15 cellular contexts compared by ENCODE assay signal in the genomic region with DNA sequence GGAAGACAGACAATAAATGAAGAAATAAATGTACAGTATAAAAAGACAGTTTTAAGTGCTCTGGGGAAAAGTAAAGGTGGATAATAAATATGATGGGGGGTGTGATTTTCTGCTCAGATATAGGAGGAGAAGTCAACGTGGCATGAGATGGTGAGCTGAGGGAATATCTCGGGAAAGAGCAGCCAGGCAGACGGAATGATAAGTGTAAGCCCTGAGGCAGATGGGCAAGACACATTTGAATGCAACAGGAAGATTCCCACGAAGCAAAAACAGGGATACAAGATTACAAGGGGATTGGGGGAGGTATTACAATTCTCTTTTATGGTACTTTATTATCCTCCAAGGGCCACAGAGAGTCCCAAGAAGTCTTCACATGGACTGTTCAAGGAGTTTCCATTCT. TPM values are rescaled to one million over a fixed set of nuclear protein-coding genes. Genes with fewer than 3 reads are reported as not detected.
DNase-seq lines count a peak whose midpoint lies in the region; ATAC-seq, FAIRE-seq and TF ChIP-seq lines count a peak whose summit lies in the region.
"Had no signal": no experiment of that assay in that cellular context is flagged by ENCODE, and none has a peak within 500 bp of the region (broad histone marks: within the 10 kb centered on the region; RNA-seq: fewer than 3 reads in every experiment).

No MANE protein-coding gene starts in this region.

- FAIRE-seq in A549 (lab: Jason Lieb, UNC), result no peak
- FAIRE-seq: GM12892 had no signal

- H4K91ac ChIP-seq in IMR-90 (ENCODE audit: insufficient read depth, low read depth, low read length), result peak overlapping the region; percentile 74; the same call in 1 of the 2 replicates

- H4K20me1 ChIP-seq in IMR-90 (ENCODE audit: insufficient read depth, low read length), result no peaks in the 10 kb centered on the region
- H4K20me1 ChIP-seq: BLaER1 treated with 17β-estradiol and CSF1 and Interleukin-3, amounts not matched to agents 10 nM and 100 nM had no signal

- H3K9me3 ChIP-seq in A549 (no peaks in the 10 kb centered on the region), IMR-90 (ENCODE audit: control insufficient read depth, insufficient read depth, low read length) (no peaks in the 10 kb centered on the region), esophagus squamous epithelium (no peaks in the 10 kb centered on the region)
- H3K9me3 ChIP-seq: BLaER1 treated with 17β-estradiol and CSF1 and Interleukin-3, amounts not matched to agents 10 nM and 100 nM had no signal

- no peak overlapping the region for H2AK9ac ChIP-seq in IMR-90 (replicated peaks; ENCODE audit: low read depth, low read length, poor library complexity)

- H3K4me1 ChIP-seq in A549, result peaks cover 98% of the 10 kb centered on the region
- H3K4me1 ChIP-seq in IMR-90 (ENCODE audit: control insufficient read depth, insufficient read depth, low read length), result peaks cover 22% of the 10 kb centered on the region
- H3K4me1 ChIP-seq in esophagus squamous epithelium, result peaks cover 0 to 42% (median 0%) of the 10 kb centered on the region in 3 donors

- H3K27me3 Mint-ChIP-seq in chondrocyte (ENCODE audit: low read depth), result no peaks in the 10 kb centered on the region
- H3K27me3 Mint-ChIP-seq in mesothelial cell of epicardium (ENCODE audit: low read depth), result no peaks in the 10 kb centered on the region

- H3K36me3 ChIP-seq in IMR-90 (ENCODE audit: control insufficient read depth, insufficient read depth, low read length) (no peaks in the 10 kb centered on the region), esophagus squamous epithelium (no peaks in the 10 kb centered on the region), brain microvascular endothelial cell (replicated peaks) (no peaks in the 10 kb centered on the region)
- H3K36me3 ChIP-seq: BLaER1 treated with 17β-estradiol and CSF1 and Interleukin-3, amounts not matched to agents 10 nM and 100 nM had no signal

- CTCF ChIA-PET in A549 (lab: Yijun Ruan, JAX) (no interaction called here), IMR-90 (lab: Yijun Ruan, JAX) (interaction anchor here (1.4 kb wide), 1 partner anchor 18 kb away, joined by 3 read pairs; no protein-coding TSS in a partner anchor)

- no peak overlapping the region for H3K9ac ChIP-seq in IMR-90 (ENCODE audit: low read depth, low read length)
- H3K9ac ChIP-seq: BLaER1 treated with 17β-estradiol and CSF1 and Interleukin-3, amounts not matched to agents 10 nM and 100 nM had no signal

- no peak for TF ChIP-seq EP300 in A549 (IDR thresholded peaks at IDR 0.05)

- H3K27ac Mint-ChIP-seq in chondrocyte (ENCODE audit: unreplicated experiment), result peak overlapping the region; percentile 74
- peak overlapping the region; percentile 91 for H3K27ac Mint-ChIP-seq in mesothelial cell of epicardium
- H3K27ac Mint-ChIP-seq: CD8-positive, alpha-beta memory T cell had no signal

- POLR2A ChIA-PET in A549 (lab: Yijun Ruan, JAX) (no interaction called here), IMR-90 (lab: Charles Lee; ENCODE audit: unreplicated experiment) (no interaction called here)

- H3K23ac ChIP-seq in IMR-90 (ENCODE audit: low read depth, low read length), result peak overlapping the region; percentile 55; the same call in 1 of the 2 replicates

- H3K36me3 Mint-ChIP-seq in chondrocyte (ENCODE audit: low read depth) (no peaks in the 10 kb centered on the region), mesothelial cell of epicardium (peaks cover 4% of the 10 kb centered on the region)
- H3K36me3 Mint-ChIP-seq: CD8-positive, alpha-beta memory T cell had no signal

- peak overlapping the region; percentile 64; the same call in 1 of the 2 replicates for H2BK20ac ChIP-seq in IMR-90 (ENCODE audit: low read depth, low read length)

- H3K4ac ChIP-seq in IMR-90 (ENCODE audit: low read depth, low read length), result peak overlapping the region; percentile 74

- H3K27me3 ChIP-seq in IMR-90 (ENCODE audit: control insufficient read depth, insufficient read depth, low read length) (no peaks in the 10 kb centered on the region), esophagus squamous epithelium (no peaks in the 10 kb centered on the region), brain microvascular endothelial cell (replicated peaks) (no peaks in the 10 kb centered on the region)
- H3K27me3 ChIP-seq: BLaER1 treated with 17β-estradiol and CSF1 and Interleukin-3, amounts not matched to agents 10 nM and 100 nM had no signal

- H3K4me2 ChIP-seq in A549 (peak overlapping the region; percentile 67), IMR-90 (ENCODE audit: low read depth, low read length) (no peak overlapping the region)
- H3K4me2 ChIP-seq: BLaER1 treated with 17β-estradiol and CSF1 and Interleukin-3, amounts not matched to agents 10 nM and 100 nM had no signal

- no peak overlapping the region for H3K4me3 Mint-ChIP-seq in chondrocyte (ENCODE audit: unreplicated experiment)
- H3K4me3 Mint-ChIP-seq in mesothelial cell of epicardium, result no peak overlapping the region
- H3K4me3 Mint-ChIP-seq: CD8-positive, alpha-beta memory T cell had no signal

- H2AFZ ChIP-seq in IMR-90 (replicated peaks; ENCODE audit: low read length, poor library complexity), result no peak overlapping the region

- H3K4me3 ChIP-seq in A549 (no peak overlapping the region; the same call in 2 of the 3 replicates), IMR-90 (ENCODE audit: insufficient read depth, low read depth, low read length) (no peak overlapping the region), esophagus squamous epithelium (no peak overlapping the region), brain microvascular endothelial cell (ENCODE audit: low read depth, low read length) (no peak overlapping the region)
- H3K4me3 ChIP-seq: BLaER1 treated with 17β-estradiol and CSF1 and Interleukin-3, amounts not matched to agents 10 nM and 100 nM had no signal

- TF ChIP-seq POLR2A in A549 (IDR thresholded peaks at IDR 0.05; ENCODE audit: low read length), result no peak
- TF ChIP-seq POLR2A in IMR-90 (IDR thresholded peaks at IDR 0.05; ENCODE audit: low read depth, low read length), result no peak
- no peak for TF ChIP-seq POLR2A in esophagus squamous epithelium (IDR thresholded peaks at IDR 0.05)

- dilution Hi-C loops in IMR-90 (cut with HindIII; ENCODE audit: low sequenced_read_pairs, unreplicated experiment), result no loop called here

- peak overlapping the region; percentile 81 to 95 for H3K27ac ChIP-seq in A549
- no peak overlapping the region for H3K27ac ChIP-seq in IMR-90 (ENCODE audit: insufficient read depth, low read length)
- H3K27ac ChIP-seq in esophagus squamous epithelium, result no peak overlapping the region
- no peak overlapping the region for H3K27ac ChIP-seq in brain microvascular endothelial cell
- H3K27ac ChIP-seq: BLaER1 treated with 17β-estradiol and CSF1 and Interleukin-3, amounts not matched to agents 10 nM and 100 nM had no signal

- peak overlapping the region in 1 of 2 experiments; percentile 29; a peak in 2 of 4 replicates for H4K8ac ChIP-seq in IMR-90 (ENCODE audit: low read depth in 2 of 2, low read length in 2 of 2)

- peak overlapping the region; percentile 49; the same call in 1 of the 2 replicates for H2AK5ac ChIP-seq in IMR-90 (ENCODE audit: low read depth, low read length)

- TF ChIP-seq CTCF in A549 (IDR thresholded peaks at IDR 0.05), result no peak
- TF ChIP-seq CTCF in IMR-90 (conservative IDR thresholded peaks at IDR 0.05; ENCODE audit: low read depth, low read length), result no peak
- TF ChIP-seq CTCF in chondrocyte (IDR thresholded peaks at IDR 0.05), result no peak
- no peak for TF ChIP-seq CTCF in mesothelial cell of epicardium (IDR thresholded peaks at IDR 0.05; ENCODE audit: unreplicated experiment)
- TF ChIP-seq CTCF in esophagus squamous epithelium (IDR thresholded peaks at IDR 0.05), result no peak
- TF ChIP-seq CTCF in brain microvascular endothelial cell (IDR thresholded peaks at IDR 0.05; ENCODE audit: low read depth, low read length, missing control alignments), result no peak

- BruUV-seq in IMR-90 (replicated peaks; lab: Mats Ljungman, UMichigan), result no TSS peak

- in situ Hi-C loops in IMR-90 (cut with MboI; ENCODE audit: low sequenced_read_pairs) (no loop called here), brain microvascular endothelial cell (cut with HindIII; ENCODE audit: low pct_ligation_motif_present, low sequenced_read_pairs) (no loop called here)

- DNase-seq in A549 (ENCODE audit: low read depth in 1 of 2, low spot score in 1 of 2), result no peak
- no peak for DNase-seq in IMR-90
- no peak for DNase-seq in chondrocyte (ENCODE audit: low spot score)
- no peak for DNase-seq in mesothelial cell of epicardium (ENCODE audit: low spot score in 2 of 2, unreplicated experiment in 2 of 2)
- DNase-seq in retina, result no peak
- DNase-seq in esophagus squamous epithelium (lab: John Stamatoyannopoulos, UW), result no peak
- no peak for DNase-seq in brain microvascular endothelial cell
- no peak for DNase-seq in DMS 273 (lab: John Stamatoyannopoulos, UW; ENCODE audit: unreplicated experiment)
- DNase-seq: CD8-positive, alpha-beta memory T cell; GF-D8; NCI-H1105 treated with DMSO at 0.1 percent for 48 hours; NCI-H1694 treated with DMSO at 0.1 percent for 48 hours had no signal

- 41% methylated on average over 4 of the region's 4 CpGs for WGBS in A549 (ENCODE audit: missing lambda C conversion rate)
- 100% methylated on average over 1 of the region's 4 CpGs; no CpG with 5 or more reads in 1 of the 2 experiments for WGBS in IMR-90 (ENCODE audit: extremely low coverage in 2 of 2, insufficient read length in 1 of 2), 2 experiments
- 65 to 78% methylated on average over 4 of the region's 4 CpGs for WGBS in esophagus squamous epithelium, 2 donors

- H3K79me1 ChIP-seq in IMR-90 (ENCODE audit: low read depth in 1 of 2, low read length in 2 of 2), result peaks cover 0 to 6% of the 10 kb centered on the region in 2 experiments; a peak in 1 of 4 replicates

- H2BK15ac ChIP-seq in IMR-90 (ENCODE audit: low read depth, low read length), result peak overlapping the region; percentile 97; the same call in 2 of the 3 replicates

- H2BK5ac ChIP-seq in IMR-90 (ENCODE audit: low read depth, low read length, poor library complexity, severe bottlenecking), result no peak overlapping the region

- H3K18ac ChIP-seq in IMR-90 (ENCODE audit: low read depth, low read length), result no peak overlapping the region; the same call in 1 of the 2 replicates

- no peak overlapping the region for H3K56ac ChIP-seq in IMR-90 (ENCODE audit: extremely low read depth, insufficient read depth, low read length)

- H3K9me3 Mint-ChIP-seq in chondrocyte (ENCODE audit: low read depth) (no peaks in the 10 kb centered on the region), mesothelial cell of epicardium (no peaks in the 10 kb centered on the region)
- H3K9me3 Mint-ChIP-seq: CD8-positive, alpha-beta memory T cell had no signal

- H2BK120ac ChIP-seq in IMR-90 (ENCODE audit: low read depth, low read length), result peak overlapping the region; percentile 80

- H3K4me1 Mint-ChIP-seq in chondrocyte (ENCODE audit: low read depth), result peaks cover 67% of the 10 kb centered on the region
- H3K4me1 Mint-ChIP-seq in mesothelial cell of epicardium, result peaks cover 66% of the 10 kb centered on the region
- H3K4me1 Mint-ChIP-seq: CD8-positive, alpha-beta memory T cell had no signal

- H3K14ac ChIP-seq in IMR-90 (replicated peaks; ENCODE audit: low read depth, low read length), result no peak overlapping the region; the same call in 1 of the 2 replicates

- no peak overlapping the region; the same call in 1 of the 2 replicates for H4K5ac ChIP-seq in IMR-90 (ENCODE audit: low read depth, low read length)

- no peak for ATAC-seq in A549
- ATAC-seq in IMR-90 (ENCODE audit: low read depth), result no peak

- peaks cover 17% of the 10 kb centered on the region for H3K9me1 ChIP-seq in IMR-90 (ENCODE audit: insufficient read depth, low read length)

- no peak for TF ChIP-seq RAD21 in A549 (conservative IDR thresholded peaks at IDR 0.05 in 1 of 2, IDR thresholded peaks at IDR 0.05 in 1 of 2)
- TF ChIP-seq RAD21 in IMR-90 (IDR thresholded peaks at IDR 0.05; ENCODE audit: low read length), result no peak

- intact Hi-C loops in IMR-90 (cut with micrococcal nuclease), result no loop called here
- intact Hi-C loops in esophagus squamous epithelium (cut with DNase I), result no loop called here

RNA-seq across cellular contexts. Expression of gene ANXA3, which starts 11.1 kb away (rescaled TPM):
- polyA plus RNA-seq in A549 (2011; rRNA removed) (126 and 145 TPM in 2 replicates), A549 (2017; fragmentation: RNase III; extraction: RNeasy Plus Mini Kit Qiagen cat#74134 plus additional on column Dnase treatment) (134 to 169 TPM (median 162 TPM) in 3 replicates), IMR-90 (2012; rRNA removed) (4.2 and 4.8 TPM in 2 replicates)
- polyA plus RNA-seq in A549 (2012; cell fraction: cytosol; rRNA removed), result 54.5 and 58.1 TPM in 2 replicates
- polyA plus RNA-seq in A549 (2012; cell fraction: nucleus; rRNA removed), result 33.3 and 44.8 TPM in 2 replicates
- polyA minus RNA-seq in A549 (2011; rRNA and poly(A)+ RNA removed), result 56.9 and 61.0 TPM in 2 replicates
- total RNA-seq in IMR-90 (2012; rRNA removed) (5.0 and 5.3 TPM in 2 replicates), chondrocyte (3.7 to 22.0 TPM (median 21.9 TPM) in 3 replicates), mesothelial cell of epicardium (86.1 to 90.2 TPM (median 87.2 TPM) in 3 replicates), esophagus squamous epithelium (10 to 100 TPM; 45.7 to 84.9 (median 61.1) TPM)
- polyA plus RNA-seq in IMR-90 (2012; cell fraction: cytosol; rRNA removed), result 1.7 and 6.2 TPM in 2 replicates
- 1.5 and 9.7 TPM in 2 replicates for polyA plus RNA-seq in IMR-90 (2012; cell fraction: nucleus; rRNA removed; ENCODE audit: low replicate concordance)
- total RNA-seq: CD8-positive, alpha-beta memory T cell; LHCN-M2 had no signal
- polyA plus RNA-seq: CD8-positive, alpha-beta memory T cell had no signal

Comparison
In these comparisons a context has a peak if more than half of its experiments do, and no peak if none do; other contexts are left out.
1. H3K27ac ChIP-seq: peak in A549 (2 of 2); none in IMR-90 (single experiment), esophagus squamous epithelium (0 of 4) and brain microvascular endothelial cell (single experiment).